In the genomic region with DNA sequence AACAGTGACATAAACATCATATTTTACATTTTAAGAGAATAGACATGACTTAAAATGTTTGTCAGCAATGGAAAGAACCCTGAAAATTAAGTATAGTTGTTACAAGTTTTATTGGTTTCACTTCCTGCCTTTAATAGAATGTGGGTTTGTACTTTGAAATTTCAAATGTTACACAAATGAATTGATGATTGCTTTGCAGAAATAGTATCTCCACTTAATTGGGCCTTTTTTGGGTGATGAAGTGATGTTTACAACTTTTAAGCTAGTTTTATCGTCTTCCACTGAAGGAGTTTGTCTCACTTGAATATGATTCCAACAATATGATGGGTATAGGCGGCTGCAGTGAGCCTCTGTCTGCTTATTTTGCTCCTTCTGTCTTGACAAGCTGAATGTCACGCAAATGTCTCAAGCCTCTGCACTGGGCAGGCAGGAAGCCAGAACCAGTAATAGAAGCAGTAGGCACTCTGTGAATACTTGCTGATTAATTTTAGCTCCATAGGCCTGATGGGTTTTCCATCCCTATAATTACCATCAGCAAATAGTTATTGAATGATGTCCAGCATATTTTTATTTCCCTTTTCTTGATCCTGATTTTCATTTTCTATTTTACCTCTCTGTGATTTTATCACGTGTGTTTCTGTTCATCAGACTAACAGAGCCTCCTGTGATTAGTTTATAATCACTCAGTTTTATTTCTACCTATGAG, we compare ENCODE assay signal across 10 cellular contexts. TPM values are rescaled to one million over a fixed set of nuclear protein-coding genes. Genes with fewer than 3 reads are reported as not detected.
DNase-seq lines count a peak whose midpoint lies in the region; ATAC-seq and TF ChIP-seq lines count a peak whose summit lies in the region.
"Had no signal": no experiment of that assay in that cellular context is flagged by ENCODE, and none has a peak within 500 bp of the region (broad histone marks: within the 10 kb centered on the region; RNA-seq: fewer than 3 reads in every experiment).

No MANE protein-coding gene starts in this region.

- DNase-seq in activated CD4-positive, alpha-beta memory T cell treated with anti-CD3 and anti-CD28 coated beads, Interleukin-2, amount 10 ng/mL, durations not matched to agents 7 days and 5 days: no peak
- DNase-seq in esophagus squamous epithelium (lab: John Stamatoyannopoulos, UW): no peak
- no peak for DNase-seq in stimulated activated CD4-positive, alpha-beta T cell treated with anti-CD3 and anti-CD28 coated beads, Interleukin-15, amount 100 ng/mL, for 24 hours
- no peak for DNase-seq in NCI-H82 treated with DMSO at 0.1 percent for 48 hours (lab: John Stamatoyannopoulos, UW; ENCODE audit: unreplicated experiment)
- no peak for DNase-seq in KG1 (lab: John Stamatoyannopoulos, UW)
- DNase-seq: NCI-H748 treated with DMSO at 0.1 percent for 48 hours had no signal

- TF ChIP-seq CTCF in esophagus squamous epithelium (IDR thresholded peaks at IDR 0.05): no peak

- H3K27ac ChIP-seq in esophagus squamous epithelium: no peak overlapping the region

- ATAC-seq in GM18499 (IDR thresholded peaks at IDR 0.05; ENCODE audit: insufficient read depth, unreplicated experiment): peak; percentile 51
- peak; percentile 67 for ATAC-seq in GM19463 (IDR thresholded peaks at IDR 0.05; ENCODE audit: unreplicated experiment)
- ATAC-seq in HG03108 (IDR thresholded peaks at IDR 0.05; ENCODE audit: unreplicated experiment): peak; percentile 62

- TF ChIP-seq POLR2A in esophagus squamous epithelium (IDR thresholded peaks at IDR 0.05): no peak

- CTCF ChIA-PET in activated CD4-positive, alpha-beta memory T cell treated with anti-CD3 and anti-CD28 coated beads, Interleukin-2, amount 10 ng/mL, durations not matched to agents 7 days and 5 days (lab: Charles Lee): interaction anchor here (0.9 to 1.5 kb wide), 4 partner anchors 11 to 414 kb away, joined by 3 to 5 read pairs (median 4); a partner anchor contains a TSS

- H3K9me3 ChIP-seq in esophagus squamous epithelium: no peaks in the 10 kb centered on the region

- H3K27me3 Mint-ChIP-seq in activated CD4-positive, alpha-beta memory T cell treated with anti-CD3 and anti-CD28 coated beads, Interleukin-2, amount 10 ng/mL, durations not matched to agents 7 days and 5 days: no peaks in the 10 kb centered on the region

- POLR2A ChIA-PET in activated CD4-positive, alpha-beta memory T cell treated with anti-CD3 and anti-CD28 coated beads, Interleukin-2, amount 10 ng/mL, durations not matched to agents 7 days and 5 days (lab: Charles Lee): interaction anchor here (1.5 to 3.7 kb wide), 3 partner anchors 10 to 20 kb away, joined by 6 to 27 read pairs (median 6); a partner anchor contains a TSS

- no peak overlapping the region for H3K4me3 ChIP-seq in esophagus squamous epithelium
- H3K4me3 ChIP-seq: skin epidermis had no signal

- intact Hi-C loops in esophagus squamous epithelium (cut with DNase I): no loop called here

- H3K27me3 ChIP-seq in esophagus squamous epithelium: no peaks in the 10 kb centered on the region

- peaks cover 0 to 5% (median 0%) of the 10 kb centered on the region in 3 donors for H3K4me1 ChIP-seq in esophagus squamous epithelium

- no peaks in the 10 kb centered on the region for H3K36me3 Mint-ChIP-seq in activated CD4-positive, alpha-beta memory T cell treated with anti-CD3 and anti-CD28 coated beads, Interleukin-2, amount 10 ng/mL, durations not matched to agents 7 days and 5 days (ENCODE audit: low read depth)

- 58 to 72% methylated on average over 4 of the region's 4 CpGs for WGBS in esophagus squamous epithelium, 2 donors

- H3K27ac Mint-ChIP-seq in activated CD4-positive, alpha-beta memory T cell treated with anti-CD3 and anti-CD28 coated beads, Interleukin-2, amount 10 ng/mL, durations not matched to agents 7 days and 5 days: peak overlapping the region; percentile 65

- no peaks in the 10 kb centered on the region for H3K9me3 Mint-ChIP-seq in activated CD4-positive, alpha-beta memory T cell treated with anti-CD3 and anti-CD28 coated beads, Interleukin-2, amount 10 ng/mL, durations not matched to agents 7 days and 5 days

- H3K36me3 ChIP-seq in esophagus squamous epithelium: no peaks in the 10 kb centered on the region

- peak overlapping the region; percentile 2 for H3K4me3 Mint-ChIP-seq in activated CD4-positive, alpha-beta memory T cell treated with anti-CD3 and anti-CD28 coated beads, Interleukin-2, amount 10 ng/mL, durations not matched to agents 7 days and 5 days

- peaks cover 53% of the 10 kb centered on the region for H3K4me1 Mint-ChIP-seq in activated CD4-positive, alpha-beta memory T cell treated with anti-CD3 and anti-CD28 coated beads, Interleukin-2, amount 10 ng/mL, durations not matched to agents 7 days and 5 days

RNA-seq across cellular contexts. Expression of a gene that starts 10.6 kb away (rescaled TPM):
- total RNA-seq in activated CD4-positive, alpha-beta memory T cell treated with anti-CD3 and anti-CD28 coated beads, Interleukin-2, amount 10 ng/mL, durations not matched to agents 7 days and 5 days: 10 to 100 TPM; 79.3 to 81.6 TPM
- total RNA-seq in esophagus squamous epithelium: 10 to 100 TPM; 16.7 to 51.1 (median 26.1) TPM
